In the genomic region with DNA sequence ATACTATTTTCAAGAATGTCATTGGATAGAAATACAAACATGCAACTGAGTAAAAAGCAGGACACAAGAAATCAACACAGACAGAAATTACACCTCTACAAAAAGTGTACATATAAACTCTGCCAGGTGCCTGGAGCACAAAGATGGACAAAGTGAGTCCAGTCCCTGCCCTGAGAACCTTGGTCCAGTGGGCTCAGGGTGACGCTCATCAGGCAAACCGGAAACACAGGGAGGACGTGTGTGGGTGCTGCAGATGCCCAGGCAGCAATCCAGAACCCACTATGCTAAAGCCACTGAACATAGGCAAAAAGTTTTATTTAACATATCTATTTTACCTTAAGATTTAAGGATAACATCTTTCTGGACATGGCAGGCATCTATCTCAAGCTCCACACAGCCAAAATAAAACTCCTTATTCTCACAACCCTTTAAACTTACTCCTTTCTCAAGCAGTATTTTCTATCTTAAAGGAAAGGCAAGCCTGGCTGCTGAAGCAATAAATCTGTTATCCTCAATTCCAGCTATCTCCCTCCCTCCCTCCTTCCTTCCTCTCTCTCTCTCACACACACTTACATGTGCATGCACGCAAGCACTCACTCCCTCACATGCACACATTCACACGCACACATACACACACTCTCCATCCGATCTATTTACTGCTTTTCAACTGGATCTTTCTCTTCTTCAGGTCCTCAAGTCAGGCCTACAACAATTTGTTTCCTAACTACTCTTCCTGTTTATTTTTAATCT, we compare ENCODE assay signal across 26 cellular contexts.
"Had no signal": no experiment of that assay in that cellular context is flagged by ENCODE, and none has a peak within 500 bp of the region (broad histone marks: within the 10 kb centered on the region; RNA-seq: fewer than 3 reads in every experiment).

No MANE protein-coding gene starts in this region.

- DNase-seq: activated CD4-positive, alpha-beta T cell treated with anti-CD3 and anti-CD28 coated beads for 4 hours; activated CD4-positive, alpha-beta T cell treated with anti-CD3 and anti-CD28 coated beads, Interleukin-2, amount 50 U/mL, for 48 hours; activated CD4-positive, CD25-positive, alpha-beta regulatory T cell; activated effector memory CD4-positive, alpha-beta T cell treated with Interleukin-2 at 50 U/mL for 16 hours; activated naive CD4-positive, alpha-beta T cell treated with anti-CD3 and anti-CD28 coated beads for 36 hours; activated naive CD8-positive, alpha-beta T cell treated with anti-CD3 and anti-CD28 coated beads, Interleukin-2, amount 10 ng/mL, durations not matched to agents 7 days and 5 days; activated T-cell treated with anti-CD3 and anti-CD28 coated beads, Interleukin-2, amount 50 U/mL, for 48 hours; amniotic stem cell; foreskin keratinocyte; kidney glomerular epithelial cell; left lung; midbrain; stimulated activated CD4-positive, alpha-beta T cell treated with anti-CD3 and anti-CD28 coated beads, Interleukin-15, amount 100 ng/mL, for 24 hours; stimulated activated CD8-positive, alpha-beta memory T cell treated with anti-CD3 and anti-CD28 coated beads, Interleukin-4, amount 100 ng/mL, for 48 hours; stimulated activated naive CD4-positive, alpha-beta T cell treated with Interleukin-2 at 50 U/mL for 16 hours; upper lobe of left lung had no signal

- H3K27me3 ChIP-seq: breast epithelium, foreskin keratinocyte, hepatocyte, left lung, upper lobe of left lung had no signal

- H3K36me3 ChIP-seq: breast epithelium, left lung, thoracic aorta, upper lobe of left lung had no signal

- H3K9ac ChIP-seq: parathyroid adenoma had no signal

- H3K4me2 ChIP-seq: hepatocyte, smooth muscle cell had no signal

- H3K4me3 Mint-ChIP-seq: activated naive CD4-positive, alpha-beta T cell treated with anti-CD3 and anti-CD28 coated beads for 36 hours; activated naive CD8-positive, alpha-beta T cell treated with anti-CD3 and anti-CD28 coated beads, Interleukin-2, amount 10 ng/mL, durations not matched to agents 7 days and 5 days; natural killer cell treated with Interleukin-12 subunit alpha and Interleukin-12 subunit beta and Interleukin-15 and Interleukin-18, amount 100 ng/mL, for 72 hours; T-helper 2 cell treated with Interferon-gamma antibody and Interleukin-4, amounts not matched to agents 5 μg/mL and 100 μg/mL, for 36 hours had no signal

- ATAC-seq: foreskin keratinocyte; left lung; natural killer cell treated with Interleukin-12 subunit alpha and Interleukin-12 subunit beta and Interleukin-15 and Interleukin-18, amount 100 ng/mL, for 72 hours; sciatic nerve; SK-N-SH treated with all-trans-retinoic acid at 6 μM for 48 hours had no signal

- H3K4me3 ChIP-seq: breast epithelium, coronary artery, hepatocyte, left lung, smooth muscle cell, thoracic aorta, upper lobe of left lung had no signal

- H3K27ac ChIP-seq: breast epithelium, coronary artery, foreskin keratinocyte, hepatocyte, left lung, parathyroid adenoma, thoracic aorta had no signal

- H3K9me3 Mint-ChIP-seq: activated naive CD4-positive, alpha-beta T cell treated with anti-CD3 and anti-CD28 coated beads for 36 hours; activated naive CD8-positive, alpha-beta T cell treated with anti-CD3 and anti-CD28 coated beads, Interleukin-2, amount 10 ng/mL, durations not matched to agents 7 days and 5 days; natural killer cell treated with Interleukin-12 subunit alpha and Interleukin-12 subunit beta and Interleukin-15 and Interleukin-18, amount 100 ng/mL, for 72 hours; T-helper 2 cell treated with Interferon-gamma antibody and Interleukin-4, amounts not matched to agents 5 μg/mL and 100 μg/mL, for 36 hours had no signal

- H3K27me3 Mint-ChIP-seq: natural killer cell treated with Interleukin-12 subunit alpha and Interleukin-12 subunit beta and Interleukin-15 and Interleukin-18, amount 100 ng/mL, for 72 hours had no signal

- H3K9me3 ChIP-seq: breast epithelium, left lung, thoracic aorta, upper lobe of left lung had no signal

- H3K36me3 Mint-ChIP-seq: natural killer cell treated with Interleukin-12 subunit alpha and Interleukin-12 subunit beta and Interleukin-15 and Interleukin-18, amount 100 ng/mL, for 72 hours had no signal

- H3K27ac Mint-ChIP-seq: activated naive CD4-positive, alpha-beta T cell treated with anti-CD3 and anti-CD28 coated beads for 36 hours; activated naive CD8-positive, alpha-beta T cell treated with anti-CD3 and anti-CD28 coated beads, Interleukin-2, amount 10 ng/mL, durations not matched to agents 7 days and 5 days; natural killer cell treated with Interleukin-12 subunit alpha and Interleukin-12 subunit beta and Interleukin-15 and Interleukin-18, amount 100 ng/mL, for 72 hours; T-helper 2 cell treated with Interferon-gamma antibody and Interleukin-4, amounts not matched to agents 5 μg/mL and 100 μg/mL, for 36 hours had no signal

- H2AFZ ChIP-seq: hepatocyte, parathyroid adenoma had no signal

- H3K4me1 ChIP-seq: breast epithelium had no signal
